In genomic region chr9:137715861-137716693, GRCh38 we compare ENCODE assay signal across 8 cellular contexts.
DNase-seq lines count a peak whose midpoint lies in the region; ATAC-seq and TF ChIP-seq lines count a peak whose summit lies in the region.
"Not testable (repeated sequence)": the region's sequence is repeated elsewhere in the genome, so short reads cannot be mapped to it uniquely, and the experiment has no call there.

No MANE protein-coding gene starts in this region.

- not testable (repeated sequence) for H3K4me1 ChIP-seq in CD4-positive, CD25-positive, alpha-beta regulatory T cell (ENCODE audit: control insufficient read depth, insufficient read depth, low read length, poor library complexity, severe bottlenecking)

- peaks cover 0 to 40% (median 17%) of the 10 kb centered on the region in 4 donors for H3K4me1 Mint-ChIP-seq in CD4-positive, CD25-positive, alpha-beta regulatory T cell
- peaks cover 28% of the 10 kb centered on the region for H3K4me1 Mint-ChIP-seq in activated CD4-positive, alpha-beta T cell treated with anti-CD3 and anti-CD28 coated beads, Interleukin-2, amount 10 ng/mL, durations not matched to agents 7 days and 5 days
- H3K4me1 Mint-ChIP-seq in activated naive CD4-positive, alpha-beta T cell treated with anti-CD3 and anti-CD28 coated beads for 36 hours (ENCODE audit: low read depth) = peaks cover 31% of the 10 kb centered on the region
- peaks cover 30% of the 10 kb centered on the region for H3K4me1 Mint-ChIP-seq in central memory CD8-positive, alpha-beta T cell
- H3K4me1 Mint-ChIP-seq in naive thymus-derived CD8-positive, alpha-beta T cell = peaks cover 24 to 45% (median 39%) of the 10 kb centered on the region in 4 donors
- peaks cover 37% of the 10 kb centered on the region for H3K4me1 Mint-ChIP-seq in stimulated activated effector memory CD8-positive, alpha-beta T cell treated with anti-CD3 and anti-CD28 coated beads, Interleukin-12 subunit alpha, Interleukin-12 subunit beta, amount 100 ng/mL, for 72 hours

- DNase-seq in CD4-positive, CD25-positive, alpha-beta regulatory T cell = peak in 2 of 3 donors; percentile 28 to 53
- DNase-seq in HL-60 (ENCODE audit: low read depth in 1 of 2, low spot score in 1 of 2); RWPE1 (ENCODE audit: low spot score); activated CD4-positive, alpha-beta T cell treated with anti-CD3 and anti-CD28 coated beads, Interleukin-2, amount 10 ng/mL, durations not matched to agents 7 days and 5 days; stimulated activated effector memory CD8-positive, alpha-beta T cell treated with anti-CD3 and anti-CD28 coated beads, Interleukin-12 subunit alpha, Interleukin-12 subunit beta, amount 100 ng/mL, for 72 hours (ENCODE audit: low spot score in 2 of 2): not testable (repeated sequence)
- DNase-seq in activated naive CD4-positive, alpha-beta T cell treated with anti-CD3 and anti-CD28 coated beads for 36 hours = peak; percentile 26
- peak in 1 of 2 donors; percentile 21 for DNase-seq in central memory CD8-positive, alpha-beta T cell (ENCODE audit: low spot score in 2 of 2)
- DNase-seq in naive thymus-derived CD8-positive, alpha-beta T cell = peak in 7 of 10 donors; percentile 36 to 71 (median 43)

- CTCF ChIA-PET in RWPE1 (lab: Yijun Ruan, JAX); activated CD4-positive, alpha-beta T cell treated with anti-CD3 and anti-CD28 coated beads, Interleukin-2, amount 10 ng/mL, durations not matched to agents 7 days and 5 days (lab: Charles Lee); activated naive CD4-positive, alpha-beta T cell treated with anti-CD3 and anti-CD28 coated beads for 36 hours (lab: Charles Lee): not testable (repeated sequence)

- intact Hi-C loops in activated naive CD4-positive, alpha-beta T cell treated with anti-CD3 and anti-CD28 coated beads for 36 hours (cut with micrococcal nuclease) = not testable (repeated sequence)

- not testable (repeated sequence) for H3K27me3 ChIP-seq in CD4-positive, CD25-positive, alpha-beta regulatory T cell (ENCODE audit: control insufficient read depth, insufficient read depth, low read length); HL-60 (ENCODE audit: insufficient read depth, poor library complexity, severe bottlenecking)

- POLR2A ChIA-PET in RWPE1 (lab: Yijun Ruan, JAX; ENCODE audit: low non-redundant PET); activated CD4-positive, alpha-beta T cell treated with anti-CD3 and anti-CD28 coated beads, Interleukin-2, amount 10 ng/mL, durations not matched to agents 7 days and 5 days (lab: Charles Lee); naive thymus-derived CD8-positive, alpha-beta T cell (lab: Charles Lee): not testable (repeated sequence)

- not testable (repeated sequence) for ATAC-seq in CD4-positive, CD25-positive, alpha-beta regulatory T cell (ENCODE audit: low read depth in 2 of 2); central memory CD8-positive, alpha-beta T cell (replicated peaks; ENCODE audit: extremely low read depth, poor library complexity, severe bottlenecking)
- peak; percentile 73 to 85 for ATAC-seq in naive thymus-derived CD8-positive, alpha-beta T cell
- peak; percentile 54 for ATAC-seq in stimulated activated effector memory CD8-positive, alpha-beta T cell treated with anti-CD3 and anti-CD28 coated beads, Interleukin-12 subunit alpha, Interleukin-12 subunit beta, amount 100 ng/mL, for 72 hours

- TF ChIP-seq CTCF in HL-60 (IDR thresholded peaks at IDR 0.05; ENCODE audit: insufficient read depth, low read length); RWPE1 (conservative IDR thresholded peaks at IDR 0.05; ENCODE audit: low read depth): not testable (repeated sequence)

- H3K4me3 Mint-ChIP-seq in CD4-positive, CD25-positive, alpha-beta regulatory T cell = peak overlapping the region in 2 of 4 donors; percentile 62 to 67
- H3K4me3 Mint-ChIP-seq in activated CD4-positive, alpha-beta T cell treated with anti-CD3 and anti-CD28 coated beads, Interleukin-2, amount 10 ng/mL, durations not matched to agents 7 days and 5 days = peak overlapping the region; percentile 3
- not testable (repeated sequence) for H3K4me3 Mint-ChIP-seq in activated naive CD4-positive, alpha-beta T cell treated with anti-CD3 and anti-CD28 coated beads for 36 hours; stimulated activated effector memory CD8-positive, alpha-beta T cell treated with anti-CD3 and anti-CD28 coated beads, Interleukin-12 subunit alpha, Interleukin-12 subunit beta, amount 100 ng/mL, for 72 hours
- H3K4me3 Mint-ChIP-seq in central memory CD8-positive, alpha-beta T cell = peak overlapping the region; percentile 44
- peak overlapping the region in 8 of 10 donors; percentile 24 to 85 (median 56) for H3K4me3 Mint-ChIP-seq in naive thymus-derived CD8-positive, alpha-beta T cell

- peak overlapping the region; percentile 52 for H3K27ac ChIP-seq in CD4-positive, CD25-positive, alpha-beta regulatory T cell (ENCODE audit: insufficient read depth, low read length, poor library complexity, severe bottlenecking)
- peak overlapping the region; percentile 48; the same call in 1 of the 2 replicates for H3K27ac ChIP-seq in HL-60 (replicated peaks)
- peak overlapping the region; percentile 51 for H3K27ac ChIP-seq in RWPE1

- H3K9me3 Mint-ChIP-seq in CD4-positive, CD25-positive, alpha-beta regulatory T cell = peaks cover 0 to 30% (median 12%) of the 10 kb centered on the region in 7 donors
- H3K9me3 Mint-ChIP-seq in activated CD4-positive, alpha-beta T cell treated with anti-CD3 and anti-CD28 coated beads, Interleukin-2, amount 10 ng/mL, durations not matched to agents 7 days and 5 days = peaks cover 47% of the 10 kb centered on the region
- peaks cover 27% of the 10 kb centered on the region for H3K9me3 Mint-ChIP-seq in activated naive CD4-positive, alpha-beta T cell treated with anti-CD3 and anti-CD28 coated beads for 36 hours
- not testable (repeated sequence) for H3K9me3 Mint-ChIP-seq in central memory CD8-positive, alpha-beta T cell
- H3K9me3 Mint-ChIP-seq in naive thymus-derived CD8-positive, alpha-beta T cell = peaks cover 0 to 51% (median 18%) of the 10 kb centered on the region in 9 donors
- H3K9me3 Mint-ChIP-seq in stimulated activated effector memory CD8-positive, alpha-beta T cell treated with anti-CD3 and anti-CD28 coated beads, Interleukin-12 subunit alpha, Interleukin-12 subunit beta, amount 100 ng/mL, for 72 hours = peaks cover 11% of the 10 kb centered on the region

- peaks cover 14 to 43% of the 10 kb centered on the region in 2 experiments for H3K9me3 ChIP-seq in CD4-positive, CD25-positive, alpha-beta regulatory T cell (ENCODE audit: control insufficient read depth in 2 of 2, low read length in 2 of 2)

- not testable (repeated sequence) for H3K27me3 Mint-ChIP-seq in CD4-positive, CD25-positive, alpha-beta regulatory T cell; activated CD4-positive, alpha-beta T cell treated with anti-CD3 and anti-CD28 coated beads, Interleukin-2, amount 10 ng/mL, durations not matched to agents 7 days and 5 days; activated naive CD4-positive, alpha-beta T cell treated with anti-CD3 and anti-CD28 coated beads for 36 hours (ENCODE audit: low read depth); central memory CD8-positive, alpha-beta T cell; naive thymus-derived CD8-positive, alpha-beta T cell

- H3K36me3 ChIP-seq in CD4-positive, CD25-positive, alpha-beta regulatory T cell (ENCODE audit: control insufficient read depth, insufficient read depth, low read length) = peaks cover 51% of the 10 kb centered on the region

- H3K36me3 Mint-ChIP-seq in CD4-positive, CD25-positive, alpha-beta regulatory T cell = peaks cover 61% of the 10 kb centered on the region
- H3K36me3 Mint-ChIP-seq in activated CD4-positive, alpha-beta T cell treated with anti-CD3 and anti-CD28 coated beads, Interleukin-2, amount 10 ng/mL, durations not matched to agents 7 days and 5 days (ENCODE audit: low read depth) = peaks cover 77% of the 10 kb centered on the region
- peaks cover 64% of the 10 kb centered on the region for H3K36me3 Mint-ChIP-seq in activated naive CD4-positive, alpha-beta T cell treated with anti-CD3 and anti-CD28 coated beads for 36 hours (ENCODE audit: low read depth)
- H3K36me3 Mint-ChIP-seq in central memory CD8-positive, alpha-beta T cell (ENCODE audit: insufficient read depth) = peaks cover 54% of the 10 kb centered on the region
- peaks cover 10 to 73% (median 61%) of the 10 kb centered on the region in 3 donors for H3K36me3 Mint-ChIP-seq in naive thymus-derived CD8-positive, alpha-beta T cell
- peaks cover 88% of the 10 kb centered on the region for H3K36me3 Mint-ChIP-seq in stimulated activated effector memory CD8-positive, alpha-beta T cell treated with anti-CD3 and anti-CD28 coated beads, Interleukin-12 subunit alpha, Interleukin-12 subunit beta, amount 100 ng/mL, for 72 hours

- peak overlapping the region; percentile 83 to 87 (median 86) for H3K27ac Mint-ChIP-seq in CD4-positive, CD25-positive, alpha-beta regulatory T cell
- H3K27ac Mint-ChIP-seq in activated CD4-positive, alpha-beta T cell treated with anti-CD3 and anti-CD28 coated beads, Interleukin-2, amount 10 ng/mL, durations not matched to agents 7 days and 5 days = peak overlapping the region; percentile 71
- peak overlapping the region; percentile 82 for H3K27ac Mint-ChIP-seq in activated naive CD4-positive, alpha-beta T cell treated with anti-CD3 and anti-CD28 coated beads for 36 hours
- H3K27ac Mint-ChIP-seq in central memory CD8-positive, alpha-beta T cell (ENCODE audit: low read depth) = peak overlapping the region; percentile 83
- peak overlapping the region; percentile 30 to 91 (median 78) for H3K27ac Mint-ChIP-seq in naive thymus-derived CD8-positive, alpha-beta T cell
- H3K27ac Mint-ChIP-seq in stimulated activated effector memory CD8-positive, alpha-beta T cell treated with anti-CD3 and anti-CD28 coated beads, Interleukin-12 subunit alpha, Interleukin-12 subunit beta, amount 100 ng/mL, for 72 hours = peak overlapping the region; percentile 85

- H3K4me3 ChIP-seq in CD4-positive, CD25-positive, alpha-beta regulatory T cell (ENCODE audit: low read depth, low read length); HL-60 (replicated peaks; ENCODE audit: insufficient read depth, low read length): not testable (repeated sequence)
